ENCODE assay signal across 29 cellular contexts in the genomic region with DNA sequence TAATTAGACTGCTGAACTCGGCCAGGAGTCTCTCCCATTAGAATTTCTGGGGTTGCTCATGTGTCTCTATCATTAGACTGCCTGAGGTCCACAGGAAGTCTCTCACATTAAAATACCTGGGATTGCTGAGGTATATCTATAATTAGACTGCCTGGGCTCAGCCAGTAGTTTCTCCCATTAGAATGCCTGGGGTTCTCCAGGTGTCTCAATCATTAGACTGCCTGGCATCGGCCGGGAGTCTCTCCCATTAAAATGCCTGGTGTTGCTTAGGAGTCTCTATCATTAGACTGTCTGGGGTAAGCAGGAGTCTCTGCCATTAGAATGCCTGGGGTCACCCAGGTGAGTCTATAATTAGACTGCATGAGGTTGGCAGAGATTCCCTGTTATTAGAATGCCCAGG.
"Had no signal": no experiment of that assay in that cellular context is flagged by ENCODE, and none has a peak within 500 bp of the region (broad histone marks: within the 10 kb centered on the region; RNA-seq: fewer than 3 reads in every experiment).

No MANE protein-coding gene starts in this region.

- DNase-seq: naive thymus-derived CD4-positive, alpha-beta T cell; natural killer cell; occipital lobe; ovary; posterior cingulate gyrus; psoas muscle; right cardiac atrium; right lobe of liver; sigmoid colon; small intestine; stimulated activated CD4-positive, alpha-beta T cell treated with anti-CD3 and anti-CD28 coated beads, Interleukin-15, amount 100 ng/mL, for 24 hours; stimulated activated CD4-positive, alpha-beta T cell treated with anti-CD3 and anti-CD28 coated beads, Interleukin-2, amount 100 ng/mL, for 24 hours; stimulated activated CD4-positive, alpha-beta T cell treated with anti-CD3 and anti-CD28 coated beads, Interleukin-2, amount 100 ng/mL, for 48 hours; stimulated activated CD4-positive, alpha-beta T cell treated with anti-CD3 and anti-CD28 coated beads, Interleukin-4, amount 100 ng/mL, for 24 hours; stimulated activated naive B cell treated with anti-CD40 and anti-IgM and Interleukin-4, amounts not matched to agents 10 μg/mL and 1 μg/mL and 100 μg/mL, for 72 hours; stimulated activated naive CD4-positive, alpha-beta T cell treated with Interleukin-2 at 50 U/mL for 16 hours; stomach; thyroid gland; trophoblast cell; upper lobe of left lung; uterus had no signal

- H3K4me3 Mint-ChIP-seq: naive thymus-derived CD4-positive, alpha-beta T cell; natural killer cell; nephron; neural progenitor cell; stimulated activated effector memory CD8-positive, alpha-beta T cell treated with anti-CD3 and anti-CD28 coated beads, Interleukin-12 subunit alpha, Interleukin-12 subunit beta, amount 100 ng/mL, for 72 hours; stimulated activated naive B cell treated with anti-CD40 and anti-IgM and Interleukin-4, amounts not matched to agents 10 μg/mL and 1 μg/mL and 100 μg/mL, for 72 hours; stimulated activated naive CD8-positive, alpha-beta T cell treated with anti-CD3 and anti-CD28 coated beads, Interleukin-15, Interleukin-2, amounts not matched to agents 100 ng/mL and 50 ng/mL, for 24 hours had no signal

- H3K4me1 Mint-ChIP-seq: naive thymus-derived CD4-positive, alpha-beta T cell; natural killer cell; nephron; neural progenitor cell; stimulated activated effector memory CD8-positive, alpha-beta T cell treated with anti-CD3 and anti-CD28 coated beads, Interleukin-12 subunit alpha, Interleukin-12 subunit beta, amount 100 ng/mL, for 72 hours; stimulated activated naive B cell treated with anti-CD40 and anti-IgM and Interleukin-4, amounts not matched to agents 10 μg/mL and 1 μg/mL and 100 μg/mL, for 72 hours had no signal

- H3K4me3 ChIP-seq: neural progenitor cell, ovary, psoas muscle, right lobe of liver, sigmoid colon, stomach, thoracic aorta, thyroid gland, tibial nerve, upper lobe of left lung, uterus had no signal

- H3K27ac ChIP-seq: neural progenitor cell, ovary, parathyroid adenoma, psoas muscle, right lobe of liver, sigmoid colon, stomach, thoracic aorta, thyroid gland, tibial nerve, upper lobe of left lung, uterus had no signal

- H3K4me1 ChIP-seq: neural progenitor cell, parathyroid adenoma, psoas muscle, right lobe of liver, sigmoid colon, stomach, thyroid gland, tibial nerve, upper lobe of left lung, uterus had no signal

- H3K27ac Mint-ChIP-seq: naive thymus-derived CD4-positive, alpha-beta T cell; natural killer cell; nephron; neural progenitor cell; progenitor cell of endocrine pancreas; stimulated activated effector memory CD8-positive, alpha-beta T cell treated with anti-CD3 and anti-CD28 coated beads, Interleukin-12 subunit alpha, Interleukin-12 subunit beta, amount 100 ng/mL, for 72 hours; stimulated activated naive B cell treated with anti-CD40 and anti-IgM and Interleukin-4, amounts not matched to agents 10 μg/mL and 1 μg/mL and 100 μg/mL, for 72 hours; stimulated activated naive CD8-positive, alpha-beta T cell treated with anti-CD3 and anti-CD28 coated beads, Interleukin-15, Interleukin-2, amounts not matched to agents 100 ng/mL and 50 ng/mL, for 24 hours had no signal

- H3K36me3 ChIP-seq: neural progenitor cell, ovary, right lobe of liver, sigmoid colon, stomach, thoracic aorta, thyroid gland, tibial nerve, upper lobe of left lung, uterus had no signal

- ATAC-seq: naive thymus-derived CD4-positive, alpha-beta T cell; natural killer cell; right cardiac atrium; right lobe of liver; stimulated activated effector memory CD8-positive, alpha-beta T cell treated with anti-CD3 and anti-CD28 coated beads, Interleukin-12 subunit alpha, Interleukin-12 subunit beta, amount 100 ng/mL, for 72 hours; stimulated activated naive B cell treated with anti-CD40 and anti-IgM and Interleukin-4, amounts not matched to agents 10 μg/mL and 1 μg/mL and 100 μg/mL, for 72 hours had no signal

- H3K9me3 ChIP-seq: ovary, right lobe of liver, thyroid gland, uterus had no signal

- H3K36me3 Mint-ChIP-seq: neural progenitor cell; stimulated activated effector memory CD8-positive, alpha-beta T cell treated with anti-CD3 and anti-CD28 coated beads, Interleukin-12 subunit alpha, Interleukin-12 subunit beta, amount 100 ng/mL, for 72 hours; stimulated activated naive B cell treated with anti-CD40 and anti-IgM and Interleukin-4, amounts not matched to agents 10 μg/mL and 1 μg/mL and 100 μg/mL, for 72 hours had no signal

- H3K27me3 ChIP-seq: neural progenitor cell, ovary, right lobe of liver, sigmoid colon, stomach, thyroid gland, tibial nerve, upper lobe of left lung, uterus had no signal

- H3K27me3 Mint-ChIP-seq: naive thymus-derived CD4-positive, alpha-beta T cell; progenitor cell of endocrine pancreas; stimulated activated naive B cell treated with anti-CD40 and anti-IgM and Interleukin-4, amounts not matched to agents 10 μg/mL and 1 μg/mL and 100 μg/mL, for 72 hours; stimulated activated naive CD8-positive, alpha-beta T cell treated with anti-CD3 and anti-CD28 coated beads, Interleukin-15, Interleukin-2, amounts not matched to agents 100 ng/mL and 50 ng/mL, for 24 hours had no signal
